In the genomic region with DNA sequence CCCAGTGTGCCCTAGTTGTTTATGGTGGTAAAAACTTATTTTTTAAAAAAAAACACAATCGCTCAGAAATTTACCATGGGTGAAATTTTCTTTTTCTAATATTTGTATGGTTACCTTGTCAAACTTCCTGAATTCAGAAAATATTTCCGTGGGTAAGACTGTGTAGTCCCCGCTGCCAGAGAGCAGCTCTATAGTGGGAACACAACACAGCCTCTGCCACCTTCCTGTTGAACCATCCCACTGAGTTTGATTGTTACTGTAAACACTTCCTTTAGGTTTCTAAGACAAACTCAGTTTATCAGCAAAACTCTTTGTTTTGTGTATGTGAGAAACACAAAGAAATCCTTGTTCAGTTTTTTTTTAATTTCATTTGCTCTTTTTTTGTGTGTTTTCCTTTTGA, we compare ENCODE assay signal across 25 cellular contexts. TPM values are rescaled to one million over a fixed set of nuclear protein-coding genes. Genes with fewer than 3 reads are reported as not detected.
"Had no signal": no experiment of that assay in that cellular context is flagged by ENCODE, and none has a peak within 500 bp of the region (broad histone marks: within the 10 kb centered on the region; RNA-seq: fewer than 3 reads in every experiment).

No MANE protein-coding gene starts in this region.

- H3K4me3 Mint-ChIP-seq: effector memory CD8-positive, alpha-beta T cell; natural killer cell treated with Interleukin-12 subunit alpha and Interleukin-12 subunit beta and Interleukin-15 and Interleukin-18, amount 100 ng/mL, for 72 hours; stimulated activated naive CD8-positive, alpha-beta T cell treated with anti-CD3 and anti-CD28 coated beads, Interleukin-15, amount 100 ng/mL, for 72 hours had no signal

- H3K9me3 ChIP-seq: gastrocnemius medialis, lower lobe of right lung, prostate gland, right atrium auricular region, suprapubic skin, transverse colon, vagina had no signal

- H3K4me3 ChIP-seq: coronary artery, gastrocnemius medialis, lower lobe of right lung, prostate gland, right atrium auricular region, smooth muscle cell, suprapubic skin, transverse colon, vagina had no signal

- H3K4me2 ChIP-seq: smooth muscle cell had no signal

- H3K27ac ChIP-seq: coronary artery, epithelial cell of prostate, gastrocnemius medialis, lower lobe of right lung, prostate gland, right atrium auricular region, suprapubic skin, transverse colon, vagina had no signal

- ATAC-seq: effector memory CD8-positive, alpha-beta T cell; esophagus mucosa; gastrocnemius medialis; left ventricle myocardium superior; lower lobe of right lung; natural killer cell treated with Interleukin-12 subunit alpha and Interleukin-12 subunit beta and Interleukin-15 and Interleukin-18, amount 100 ng/mL, for 72 hours; sciatic nerve; stimulated activated naive CD8-positive, alpha-beta T cell treated with anti-CD3 and anti-CD28 coated beads, Interleukin-15, amount 100 ng/mL, for 72 hours had no signal

- H3K27me3 Mint-ChIP-seq: stimulated activated naive CD8-positive, alpha-beta T cell treated with anti-CD3 and anti-CD28 coated beads, Interleukin-15, amount 100 ng/mL, for 72 hours had no signal

- H3K36me3 Mint-ChIP-seq: natural killer cell treated with Interleukin-12 subunit alpha and Interleukin-12 subunit beta and Interleukin-15 and Interleukin-18, amount 100 ng/mL, for 72 hours had no signal

- H3K36me3 ChIP-seq: gastrocnemius medialis, lower lobe of right lung, prostate gland, right atrium auricular region, suprapubic skin, transverse colon, vagina had no signal

- H3K27ac Mint-ChIP-seq: effector memory CD8-positive, alpha-beta T cell; natural killer cell treated with Interleukin-12 subunit alpha and Interleukin-12 subunit beta and Interleukin-15 and Interleukin-18, amount 100 ng/mL, for 72 hours had no signal

- DNase-seq: effector memory CD8-positive, alpha-beta T cell; foreskin fibroblast; gastrocnemius medialis; head of caudate nucleus; left ventricle myocardium superior; lower lobe of right lung; nucleus accumbens; stimulated activated CD4-positive, alpha-beta T cell treated with anti-CD3 and anti-CD28 coated beads, Interleukin-12 subunit alpha, Interleukin-12 subunit beta, amount 100 ng/mL, for 4 hours; stimulated activated CD4-positive, alpha-beta T cell treated with anti-CD3 and anti-CD28 coated beads, Interleukin-1b, Interleukin-23, amount 100 ng/mL, for 48 hours; stimulated activated CD4-positive, alpha-beta T cell treated with anti-CD3 and anti-CD28 coated beads, Interleukin-4, amount 100 ng/mL, for 1 hour; stimulated activated CD8-positive, alpha-beta memory T cell treated with anti-CD3 and anti-CD28 coated beads, Interleukin-4, amount 100 ng/mL, for 48 hours; stimulated activated naive CD8-positive, alpha-beta T cell treated with anti-CD3 and anti-CD28 coated beads, Interleukin-15, amount 100 ng/mL, for 72 hours; transverse colon had no signal

- H3K27me3 ChIP-seq: gastrocnemius medialis, right atrium auricular region, suprapubic skin, transverse colon, vagina had no signal

- H3K9me3 Mint-ChIP-seq: effector memory CD8-positive, alpha-beta T cell; natural killer cell treated with Interleukin-12 subunit alpha and Interleukin-12 subunit beta and Interleukin-15 and Interleukin-18, amount 100 ng/mL, for 72 hours had no signal

- H3K4me1 ChIP-seq: gastrocnemius medialis, lower lobe of right lung, prostate gland, right atrium auricular region, suprapubic skin, vagina had no signal

RNA-seq across cellular contexts. Expression of a gene that starts 17.9 kb away (rescaled TPM):
- total RNA-seq: gastrocnemius medialis, glomerular endothelial cell, osteocyte had no signal
